Comparison of ENCODE assay signal across 14 cellular contexts in genomic region chr1:41626146-41626545, GRCh38.
DNase-seq lines count a peak whose midpoint lies in the region; ATAC-seq, FAIRE-seq and TF ChIP-seq lines count a peak whose summit lies in the region.
"Had no signal": no experiment of that assay in that cellular context is flagged by ENCODE, and none has a peak within 500 bp of the region (broad histone marks: within the 10 kb centered on the region; RNA-seq: fewer than 3 reads in every experiment).

No MANE protein-coding gene starts in this region.

- H3K36me3 ChIP-seq in GM23338 (ENCODE audit: insufficient read depth) = no peaks in the 10 kb centered on the region
- H3K36me3 ChIP-seq: Peyer's patch had no signal

- H3K27me3 ChIP-seq in GM23338 (ENCODE audit: insufficient read depth) = no peaks in the 10 kb centered on the region
- H3K27me3 ChIP-seq: Peyer's patch had no signal

- no peak for TF ChIP-seq POLR2A in H54 (IDR thresholded peaks at IDR 0.05; ENCODE audit: low read depth, low read length)

- H3F3A ChIP-seq in GM23338 (replicated peaks; ENCODE audit: low read depth) = no peaks in the 10 kb centered on the region

- H2AFZ ChIP-seq in GM23338 = no peak overlapping the region

- H3K27ac ChIP-seq in GM23338 (ENCODE audit: low read depth) = no peak overlapping the region
- H3K27ac ChIP-seq: Peyer's patch had no signal

- H3K27me3 Mint-ChIP-seq in osteocyte (ENCODE audit: unreplicated experiment) = no peaks in the 10 kb centered on the region
- H3K27me3 Mint-ChIP-seq in GM23338 (ENCODE audit: insufficient read depth, low read depth, poor library complexity) = peaks cover 2% of the 10 kb centered on the region
- H3K27me3 Mint-ChIP-seq: activated CD4-positive, alpha-beta T cell treated with anti-CD3 and anti-CD28 coated beads, Interleukin-2, amount 10 ng/mL, durations not matched to agents 7 days and 5 days had no signal

- ATAC-seq in GM23338 (no peak), HG03460 (IDR thresholded peaks at IDR 0.05; ENCODE audit: unreplicated experiment) (no peak)

- no peak for FAIRE-seq in H54 (lab: Jason Lieb, UNC)
- FAIRE-seq: D721Med had no signal

- no peak overlapping the region for H3K4me2 ChIP-seq in GM23338

- H3K27ac Mint-ChIP-seq in osteocyte (ENCODE audit: unreplicated experiment) = no peak overlapping the region
- H3K27ac Mint-ChIP-seq in GM23338 = no peak overlapping the region
- H3K27ac Mint-ChIP-seq: activated CD4-positive, alpha-beta T cell treated with anti-CD3 and anti-CD28 coated beads, Interleukin-2, amount 10 ng/mL, durations not matched to agents 7 days and 5 days had no signal

- H3K79me2 ChIP-seq in GM23338 (replicated peaks; ENCODE audit: insufficient read depth) = no peaks in the 10 kb centered on the region

- H3K9me3 Mint-ChIP-seq in osteocyte (ENCODE audit: unreplicated experiment) = no peaks in the 10 kb centered on the region
- no peaks in the 10 kb centered on the region for H3K9me3 Mint-ChIP-seq in GM23338
- H3K9me3 Mint-ChIP-seq: activated CD4-positive, alpha-beta T cell treated with anti-CD3 and anti-CD28 coated beads, Interleukin-2, amount 10 ng/mL, durations not matched to agents 7 days and 5 days; brain had no signal

- TF ChIP-seq CTCF in osteocyte (IDR thresholded peaks at IDR 0.05) = no peak
- no peak for TF ChIP-seq CTCF in GM23338 (conservative IDR thresholded peaks at IDR 0.05; ENCODE audit: low read depth in 2 of 2)

- DNase-seq in H54 (ENCODE audit: insufficient read length, low spot score) (peak; percentile 57), NCI-H510A treated with DMSO at 0.1 percent for 48 hours (lab: John Stamatoyannopoulos, UW) (peak; percentile 40), ecto neural progenitor cell (ENCODE audit: low spot score) (peak; percentile 35), osteocyte (ENCODE audit: extremely low spot score, unreplicated experiment) (peak; percentile 75), GM23338 (ENCODE audit: low spot score) (no peak), NCI-H748 (lab: John Stamatoyannopoulos, UW; ENCODE audit: unreplicated experiment) (no peak), pons (ENCODE audit: low spot score) (no peak)
- DNase-seq: activated CD4-positive, alpha-beta T cell treated with anti-CD3 and anti-CD28 coated beads, Interleukin-2, amount 10 ng/mL, durations not matched to agents 7 days and 5 days; foreskin melanocyte; NCI-H1105 had no signal

- no peak overlapping the region for H3K4me3 ChIP-seq in GM23338
- H3K4me3 ChIP-seq: Peyer's patch had no signal

- no peaks in the 10 kb centered on the region for H3K9me2 ChIP-seq in GM23338 (ENCODE audit: insufficient read depth)

- H4K20me1 ChIP-seq in GM23338 (replicated peaks; ENCODE audit: insufficient read depth) = no peaks in the 10 kb centered on the region

- peaks cover 51% of the 10 kb centered on the region for H3K4me1 Mint-ChIP-seq in osteocyte (ENCODE audit: unreplicated experiment)
- H3K4me1 Mint-ChIP-seq in GM23338 = peaks cover 8% of the 10 kb centered on the region

- H3K4me1 ChIP-seq in GM23338 (ENCODE audit: insufficient read depth) = no peaks in the 10 kb centered on the region

- H3K36me3 Mint-ChIP-seq in osteocyte (ENCODE audit: unreplicated experiment) = no peaks in the 10 kb centered on the region
- no peaks in the 10 kb centered on the region for H3K36me3 Mint-ChIP-seq in GM23338 (ENCODE audit: low read depth)
- H3K36me3 Mint-ChIP-seq: brain had no signal

- H3K4me3 Mint-ChIP-seq in osteocyte (ENCODE audit: unreplicated experiment) = no peak overlapping the region
- no peak overlapping the region for H3K4me3 Mint-ChIP-seq in GM23338
- H3K4me3 Mint-ChIP-seq: activated CD4-positive, alpha-beta T cell treated with anti-CD3 and anti-CD28 coated beads, Interleukin-2, amount 10 ng/mL, durations not matched to agents 7 days and 5 days had no signal

TF ChIP-seq in GM23338, 12 proteins besides CTCF, POLR2A, EP300 and RAD21:
- TF ChIP-seq ZNF331 (CRISPR knock-in tag; IDR thresholded peaks at IDR 0.05; ENCODE audit: low read depth) = no peak
- no peak for TF ChIP-seq ZNF462 (CRISPR knock-in tag; IDR thresholded peaks at IDR 0.05)
- TF ChIP-seq, protein P1, sequence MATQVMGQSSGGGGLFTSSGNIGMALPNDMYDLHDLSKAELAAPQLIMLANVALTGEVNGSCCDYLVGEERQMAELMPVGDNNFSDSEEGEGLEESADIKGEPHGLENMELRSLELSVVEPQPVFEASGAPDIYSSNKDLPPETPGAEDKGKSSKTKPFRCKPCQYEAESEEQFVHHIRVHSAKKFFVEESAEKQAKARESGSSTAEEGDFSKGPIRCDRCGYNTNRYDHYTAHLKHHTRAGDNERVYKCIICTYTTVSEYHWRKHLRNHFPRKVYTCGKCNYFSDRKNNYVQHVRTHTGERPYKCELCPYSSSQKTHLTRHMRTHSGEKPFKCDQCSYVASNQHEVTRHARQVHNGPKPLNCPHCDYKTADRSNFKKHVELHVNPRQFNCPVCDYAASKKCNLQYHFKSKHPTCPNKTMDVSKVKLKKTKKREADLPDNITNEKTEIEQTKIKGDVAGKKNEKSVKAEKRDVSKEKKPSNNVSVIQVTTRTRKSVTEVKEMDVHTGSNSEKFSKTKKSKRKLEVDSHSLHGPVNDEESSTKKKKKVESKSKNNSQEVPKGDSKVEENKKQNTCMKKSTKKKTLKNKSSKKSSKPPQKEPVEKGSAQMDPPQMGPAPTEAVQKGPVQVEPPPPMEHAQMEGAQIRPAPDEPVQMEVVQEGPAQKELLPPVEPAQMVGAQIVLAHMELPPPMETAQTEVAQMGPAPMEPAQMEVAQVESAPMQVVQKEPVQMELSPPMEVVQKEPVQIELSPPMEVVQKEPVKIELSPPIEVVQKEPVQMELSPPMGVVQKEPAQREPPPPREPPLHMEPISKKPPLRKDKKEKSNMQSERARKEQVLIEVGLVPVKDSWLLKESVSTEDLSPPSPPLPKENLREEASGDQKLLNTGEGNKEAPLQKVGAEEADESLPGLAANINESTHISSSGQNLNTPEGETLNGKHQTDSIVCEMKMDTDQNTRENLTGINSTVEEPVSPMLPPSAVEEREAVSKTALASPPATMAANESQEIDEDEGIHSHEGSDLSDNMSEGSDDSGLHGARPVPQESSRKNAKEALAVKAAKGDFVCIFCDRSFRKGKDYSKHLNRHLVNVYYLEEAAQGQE (IDR thresholded peaks at IDR 0.05; ENCODE audit: unreplicated experiment) = no peak
- no peak for TF ChIP-seq JUNB (IDR thresholded peaks at IDR 0.05; ENCODE audit: unreplicated experiment)
TF ChIP-seq in GM23338: peak in this region for 0.

Comparison
In these comparisons a context has a peak if more than half of its experiments do, and no peak if none do; other contexts are left out.
1. DNase-seq: peak in H54 (single experiment), NCI-H510A treated with DMSO at 0.1 percent for 48 hours (single experiment), ecto neural progenitor cell (single experiment) and osteocyte (single experiment); none in GM23338 (single experiment), NCI-H748 (single experiment) and pons (single experiment).